Comparison of ENCODE assay signal across 22 cellular contexts in genomic region chr5:145375521-145375920, GRCh38.
"Had no signal": no experiment of that assay in that cellular context is flagged by ENCODE, and none has a peak within 500 bp of the region (broad histone marks: within the 10 kb centered on the region; RNA-seq: fewer than 3 reads in every experiment).

No MANE protein-coding gene starts in this region.

- ATAC-seq: left ventricle myocardium superior; lower lobe of right lung; naive thymus-derived CD8-positive, alpha-beta T cell; psoas muscle; right cardiac atrium; stimulated activated effector memory CD8-positive, alpha-beta T cell treated with anti-CD3 and anti-CD28 coated beads, Interleukin-12 subunit alpha, Interleukin-12 subunit beta, amount 100 ng/mL, for 72 hours; stimulated activated naive CD8-positive, alpha-beta T cell treated with anti-CD3 and anti-CD28 coated beads, Interleukin-15, Interleukin-2, amounts not matched to agents 100 U/mL and 50 U/mL, for 24 hours had no signal

- H3K4me3 ChIP-seq: colonic mucosa, esophagus muscularis mucosa, hepatocyte, lower lobe of right lung, psoas muscle, sigmoid colon, testis, tibial nerve, upper lobe of left lung had no signal

- H3K79me2 ChIP-seq: hepatocyte had no signal

- H3K9me3 ChIP-seq: colonic mucosa, testis had no signal

- DNase-seq: colonic mucosa; effector CD8-positive, alpha-beta T cell; endodermal cell; kidney glomerular epithelial cell; left ventricle myocardium superior; lower lobe of right lung; naive thymus-derived CD8-positive, alpha-beta T cell; nephron progenitor cell; nucleus accumbens; psoas muscle; right cardiac atrium; sigmoid colon; stimulated activated CD4-positive, alpha-beta T cell treated with anti-CD3 and anti-CD28 coated beads, Interleukin-2, amount 100 ng/mL, for 24 hours; stimulated activated CD4-positive, alpha-beta T cell treated with anti-CD3 and anti-CD28 coated beads, Interleukin-4, amount 100 ng/mL, for 24 hours; stimulated activated naive CD8-positive, alpha-beta T cell treated with anti-CD3 and anti-CD28 coated beads, Interleukin-15, Interleukin-2, amounts not matched to agents 100 U/mL and 50 U/mL, for 24 hours; substantia nigra; testis; upper lobe of left lung had no signal

- H3K27me3 ChIP-seq: colonic mucosa, esophagus muscularis mucosa, hepatocyte, sigmoid colon, testis, tibial nerve, upper lobe of left lung had no signal

- H3K4me2 ChIP-seq: hepatocyte had no signal

- H3K4me1 ChIP-seq: colonic mucosa, esophagus muscularis mucosa, lower lobe of right lung, psoas muscle, sigmoid colon, testis, tibial nerve, upper lobe of left lung had no signal

- H2AFZ ChIP-seq: hepatocyte had no signal

- H3K27ac ChIP-seq: colonic mucosa, esophagus muscularis mucosa, hepatocyte, lower lobe of right lung, psoas muscle, sigmoid colon, testis, tibial nerve, upper lobe of left lung had no signal

- H3K36me3 ChIP-seq: colonic mucosa, esophagus muscularis mucosa, lower lobe of right lung, sigmoid colon, upper lobe of left lung had no signal
